33 cellular contexts compared by ENCODE assay signal in the genomic region with DNA sequence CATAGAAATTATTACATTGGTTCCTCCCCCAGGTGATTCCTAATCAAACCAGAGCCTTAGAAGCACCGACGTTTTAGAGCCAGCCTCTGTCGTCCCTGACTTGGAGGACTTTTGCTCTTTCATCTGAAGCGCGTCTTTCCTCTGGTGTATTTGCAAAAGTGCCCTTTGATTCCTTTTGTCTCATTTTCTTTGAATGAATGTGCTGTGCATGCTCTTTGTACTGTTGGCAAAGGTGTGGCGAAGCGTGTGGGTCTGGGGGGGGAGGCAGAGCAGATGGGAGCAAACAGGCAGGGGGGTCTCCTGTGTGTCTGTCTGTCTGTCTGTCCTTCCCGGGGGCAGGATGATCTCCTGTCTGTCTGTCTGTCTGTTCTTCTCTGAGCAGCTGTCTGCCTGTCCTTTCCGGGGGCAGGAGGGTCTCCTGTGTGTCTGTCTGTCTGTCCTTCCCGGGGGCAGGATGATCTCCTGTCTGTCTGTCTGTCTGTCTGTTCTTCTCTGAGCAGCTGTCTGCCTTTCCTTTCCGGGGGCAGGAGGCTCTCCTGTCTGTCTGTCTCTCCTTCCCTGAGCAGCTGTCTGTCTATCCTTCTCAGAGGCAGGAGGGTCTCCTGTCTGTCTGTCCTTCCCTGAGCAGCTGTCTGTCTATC.
"Had no signal": no experiment of that assay in that cellular context is flagged by ENCODE, and none has a peak within 500 bp of the region (broad histone marks: within the 10 kb centered on the region; RNA-seq: fewer than 3 reads in every experiment).

No MANE protein-coding gene starts in this region.

- H3K27ac ChIP-seq: colonic mucosa, dorsolateral prefrontal cortex, gastroesophageal sphincter, ovary, prostate gland, sigmoid colon, uterus had no signal

- DNase-seq: activated B cell treated with CpG ODN at 0.5 μM for 24 hours; activated CD8-positive, alpha-beta memory T cell treated with anti-CD3 and anti-CD28 coated beads, Interleukin-2, amount 10 ng/mL, durations not matched to agents 7 days and 5 days; activated CD8-positive, alpha-beta T cell treated with anti-CD3 and anti-CD28 coated beads, Interleukin-2, amount 10 ng/mL, durations not matched to agents 7 days and 5 days; activated effector memory CD4-positive, alpha-beta T cell treated with Interleukin-2 at 50 U/mL for 16 hours; activated naive CD4-positive, alpha-beta T cell treated with Interleukin-2 at 50 U/mL for 16 hours; activated T-cell treated with anti-CD3 and anti-CD28 coated beads, Interleukin-2, amount 50 U/mL, for 72 hours; anterior cingulate cortex; colonic mucosa; dorsolateral prefrontal cortex; effector memory CD4-positive, alpha-beta T cell; erythroblast; hippocampal formation; left colon; naive B cell; nephron progenitor cell; ovary; retina; sigmoid colon; stimulated activated CD4-positive, alpha-beta T cell treated with anti-CD3 and anti-CD28 coated beads, Interleukin-1b, Interleukin-23, amount 100 ng/mL, for 48 hours; stimulated activated CD4-positive, alpha-beta T cell treated with anti-CD3 and anti-CD28 coated beads, Interleukin-4, amount 100 ng/mL, for 4 hours; stimulated activated CD8-positive, alpha-beta memory T cell treated with anti-CD3 and anti-CD28 coated beads, Interleukin-4, amount 100 ng/mL, for 48 hours; stimulated activated naive CD8-positive, alpha-beta T cell treated with anti-CD3 and anti-CD28 coated beads, Interleukin-15, amount 100 ng/mL, for 72 hours; substantia nigra; T-helper 2 cell; uterus had no signal

- H3K27ac Mint-ChIP-seq: activated B cell treated with CpG ODN at 0.5 μM for 24 hours; activated CD8-positive, alpha-beta memory T cell treated with anti-CD3 and anti-CD28 coated beads, Interleukin-2, amount 10 ng/mL, durations not matched to agents 7 days and 5 days; activated CD8-positive, alpha-beta T cell treated with anti-CD3 and anti-CD28 coated beads, Interleukin-2, amount 10 ng/mL, durations not matched to agents 7 days and 5 days; activated naive CD8-positive, alpha-beta T cell; activated T-cell treated with anti-CD3 and anti-CD28 coated beads, Interleukin-2, amount 50 U/mL, for 72 hours; mesothelial cell of epicardium; nephron progenitor cell; stimulated activated memory B cell treated with anti-CD40 and anti-IgM and Interleukin-4, amounts not matched to agents 10 μg/mL and 1 μg/mL and 100 μg/mL, for 72 hours; stimulated activated naive CD8-positive, alpha-beta T cell treated with anti-CD3 and anti-CD28 coated beads, Interleukin-15, amount 100 ng/mL, for 72 hours; type B pancreatic cell had no signal

- H3K27me3 Mint-ChIP-seq: activated CD8-positive, alpha-beta memory T cell treated with anti-CD3 and anti-CD28 coated beads, Interleukin-2, amount 10 ng/mL, durations not matched to agents 7 days and 5 days; stimulated activated memory B cell treated with anti-CD40 and anti-IgM and Interleukin-4, amounts not matched to agents 10 μg/mL and 1 μg/mL and 100 μg/mL, for 72 hours had no signal

- H3K36me3 ChIP-seq: colonic mucosa, gastroesophageal sphincter, ovary, prostate gland, sigmoid colon, uterus had no signal

- H3K9me3 ChIP-seq: colonic mucosa, gastroesophageal sphincter, ovary, prostate gland, sigmoid colon, uterus had no signal

- H3K4me2 ChIP-seq: smooth muscle cell had no signal

- H3K4me3 ChIP-seq: colonic mucosa, dorsolateral prefrontal cortex, gastroesophageal sphincter, ovary, prostate gland, sigmoid colon, smooth muscle cell, uterus had no signal

- H3K4me1 ChIP-seq: colonic mucosa, gastroesophageal sphincter, prostate gland, sigmoid colon, uterus had no signal

- H3K4me1 Mint-ChIP-seq: activated B cell treated with CpG ODN at 0.5 μM for 24 hours; activated CD8-positive, alpha-beta memory T cell treated with anti-CD3 and anti-CD28 coated beads, Interleukin-2, amount 10 ng/mL, durations not matched to agents 7 days and 5 days; central memory CD8-positive, alpha-beta T cell; mesothelial cell of epicardium; naive B cell; stimulated activated memory B cell treated with anti-CD40 and anti-IgM and Interleukin-4, amounts not matched to agents 10 μg/mL and 1 μg/mL and 100 μg/mL, for 72 hours; stimulated activated naive CD8-positive, alpha-beta T cell treated with anti-CD3 and anti-CD28 coated beads, Interleukin-15, amount 100 ng/mL, for 72 hours had no signal

- H3K9me3 Mint-ChIP-seq: activated B cell treated with CpG ODN at 0.5 μM for 24 hours; activated T-cell treated with anti-CD3 and anti-CD28 coated beads, Interleukin-2, amount 50 U/mL, for 72 hours; mesothelial cell of epicardium; nephron progenitor cell; stimulated activated naive CD8-positive, alpha-beta T cell treated with anti-CD3 and anti-CD28 coated beads, Interleukin-15, amount 100 ng/mL, for 72 hours had no signal

- ATAC-seq: activated CD8-positive, alpha-beta memory T cell treated with anti-CD3 and anti-CD28 coated beads, Interleukin-2, amount 10 ng/mL, durations not matched to agents 7 days and 5 days; activated CD8-positive, alpha-beta T cell treated with anti-CD3 and anti-CD28 coated beads, Interleukin-2, amount 10 ng/mL, durations not matched to agents 7 days and 5 days; activated T-cell treated with anti-CD3 and anti-CD28 coated beads, Interleukin-2, amount 50 U/mL, for 72 hours; gastroesophageal sphincter; left colon; stimulated activated memory B cell treated with anti-CD40 and anti-IgM and Interleukin-4, amounts not matched to agents 10 μg/mL and 1 μg/mL and 100 μg/mL, for 72 hours; stimulated activated naive CD8-positive, alpha-beta T cell treated with anti-CD3 and anti-CD28 coated beads, Interleukin-15, amount 100 ng/mL, for 72 hours had no signal

- H3K27me3 ChIP-seq: colonic mucosa, gastroesophageal sphincter, ovary, sigmoid colon, uterus had no signal

- H3K4me3 Mint-ChIP-seq: activated B cell treated with CpG ODN at 0.5 μM for 24 hours; activated CD8-positive, alpha-beta memory T cell treated with anti-CD3 and anti-CD28 coated beads, Interleukin-2, amount 10 ng/mL, durations not matched to agents 7 days and 5 days; activated CD8-positive, alpha-beta T cell treated with anti-CD3 and anti-CD28 coated beads, Interleukin-2, amount 10 ng/mL, durations not matched to agents 7 days and 5 days; activated naive CD8-positive, alpha-beta T cell; activated T-cell treated with anti-CD3 and anti-CD28 coated beads, Interleukin-2, amount 50 U/mL, for 72 hours; central memory CD8-positive, alpha-beta T cell; mesothelial cell of epicardium; naive B cell; nephron progenitor cell; stimulated activated memory B cell treated with anti-CD40 and anti-IgM and Interleukin-4, amounts not matched to agents 10 μg/mL and 1 μg/mL and 100 μg/mL, for 72 hours; stimulated activated naive CD8-positive, alpha-beta T cell treated with anti-CD3 and anti-CD28 coated beads, Interleukin-15, amount 100 ng/mL, for 72 hours; type B pancreatic cell had no signal

- H3K36me3 Mint-ChIP-seq: activated CD8-positive, alpha-beta memory T cell treated with anti-CD3 and anti-CD28 coated beads, Interleukin-2, amount 10 ng/mL, durations not matched to agents 7 days and 5 days; activated naive CD8-positive, alpha-beta T cell; mesothelial cell of epicardium; naive B cell; stimulated activated memory B cell treated with anti-CD40 and anti-IgM and Interleukin-4, amounts not matched to agents 10 μg/mL and 1 μg/mL and 100 μg/mL, for 72 hours; type B pancreatic cell had no signal
